In genomic region chr6:111478064-111478476, GRCh38 we compare ENCODE assay signal across 11 cellular contexts. TPM values are rescaled to one million over a fixed set of nuclear protein-coding genes. Genes with fewer than 3 reads are reported as not detected.
A peak's percentile ranks its signal among the peaks of the same experiment; 100 is the strongest.
DNase-seq lines count a peak whose midpoint lies in the region; ATAC-seq, FAIRE-seq and TF ChIP-seq lines count a peak whose summit lies in the region.
"Had no signal": no experiment of that assay in that cellular context is flagged by ENCODE, and none has a peak within 500 bp of the region (broad histone marks: within the 10 kb centered on the region; RNA-seq: fewer than 3 reads in every experiment).

No MANE protein-coding gene starts in this region.

- DNase-seq in A549 (ENCODE audit: low read depth in 1 of 2, low spot score in 1 of 2) (no peak), HFFc6 (peak; percentile 19), SK-N-SH (no peak), foreskin melanocyte (peak; percentile 78), pons (ENCODE audit: low spot score) (no peak)

- H3K9me3 ChIP-seq in A549 (no peaks in the 10 kb centered on the region), SK-N-SH (no peaks in the 10 kb centered on the region; the same call in 1 of the 2 replicates)

- H3K27me3 ChIP-seq in SK-N-SH (ENCODE audit: insufficient read depth) = no peaks in the 10 kb centered on the region

- H3K4me3 Mint-ChIP-seq in HFFc6 = peak overlapping the region; percentile 63
- H3K4me3 Mint-ChIP-seq: stimulated activated effector memory CD8-positive, alpha-beta T cell treated with anti-CD3 and anti-CD28 coated beads, Interleukin-12 subunit alpha, Interleukin-12 subunit beta, amount 100 ng/mL, for 72 hours; T-helper 1 cell treated with Interleukin-12 subunit alpha and Interleukin-12 subunit beta and Interleukin-4 antibody, amounts not matched to agents 30 μg/mL and 1 μg/mL, for 36 hours had no signal

- POLR2A ChIA-PET in A549 (lab: Yijun Ruan, JAX) (interaction anchor here (0.7 to 1.1 kb wide), 2 partner anchors 114 to 219 kb away, joined by 3 to 8 read pairs; a partner anchor contains a TSS), SK-N-SH (lab: Yijun Ruan, JAX) (interaction anchor here (1.5 kb wide), 1 partner anchor 219 kb away, joined by 4 read pairs; a partner anchor contains a TSS)

- H4K20me1 ChIP-seq in SK-N-SH (ENCODE audit: insufficient read depth) = peaks cover 29% of the 10 kb centered on the region

- no peak overlapping the region for H3K9ac ChIP-seq in SK-N-SH

- peaks cover 11% of the 10 kb centered on the region for H3K36me3 Mint-ChIP-seq in HFFc6 (ENCODE audit: low read depth)

- H3K27ac ChIP-seq in A549 = peak overlapping the region; percentile 41 to 42; a peak in 2 of 6 replicates
- peak overlapping the region; percentile 43 to 51; a peak in 3 of 4 replicates for H3K27ac ChIP-seq in SK-N-SH (ENCODE audit: low read depth in 2 of 2, low read length in 1 of 2)
- H3K27ac ChIP-seq: C4-2B had no signal

- no peak for FAIRE-seq in A549 (lab: Jason Lieb, UNC)

- H3K4me3 ChIP-seq in A549 (no peak overlapping the region), SK-N-SH (ENCODE audit: low read depth in 2 of 2, low read length in 1 of 2) (no peak overlapping the region)

- peaks cover 92% of the 10 kb centered on the region for H3K79me2 ChIP-seq in SK-N-SH (ENCODE audit: insufficient read depth)

- H3K4me2 ChIP-seq in A549 = peak overlapping the region; percentile 65
- H3K4me2 ChIP-seq in SK-N-SH = peak overlapping the region; percentile 34; the same call in 1 of the 2 replicates

- peak overlapping the region; percentile 67 for H3K27ac Mint-ChIP-seq in HFFc6
- H3K27ac Mint-ChIP-seq: stimulated activated effector memory CD8-positive, alpha-beta T cell treated with anti-CD3 and anti-CD28 coated beads, Interleukin-12 subunit alpha, Interleukin-12 subunit beta, amount 100 ng/mL, for 72 hours; T-helper 1 cell treated with Interleukin-12 subunit alpha and Interleukin-12 subunit beta and Interleukin-4 antibody, amounts not matched to agents 30 μg/mL and 1 μg/mL, for 36 hours had no signal

- TF ChIP-seq CTCF in A549 (IDR thresholded peaks at IDR 0.05) (no peak), HFFc6 (IDR thresholded peaks at IDR 0.05) (no peak), SK-N-SH (IDR thresholded peaks at IDR 0.05) (no peak)

- 25% methylated on average over 3 of the region's 3 CpGs for WGBS in A549 (ENCODE audit: missing lambda C conversion rate)
- 20% methylated on average over 3 of the region's 3 CpGs for WGBS in SK-N-SH (ENCODE audit: low lambda C conversion rate)

- ATAC-seq in A549 (no peak), GM19467 (IDR thresholded peaks at IDR 0.05; ENCODE audit: unreplicated experiment) (no peak), GM19351 (IDR thresholded peaks at IDR 0.05; ENCODE audit: unreplicated experiment) (no peak), GM21367 (IDR thresholded peaks at IDR 0.05; ENCODE audit: unreplicated experiment) (no peak)

- H2AFZ ChIP-seq in SK-N-SH (ENCODE audit: low read depth) = no peak overlapping the region

- H3K36me3 ChIP-seq in SK-N-SH (replicated peaks in 1 of 2; ENCODE audit: control insufficient read depth in 1 of 2, insufficient read depth in 2 of 2, low read length in 1 of 2) = peaks cover 0 to 6% of the 10 kb centered on the region in 2 experiments

- TF ChIP-seq EP300 in A549 (IDR thresholded peaks at IDR 0.05) = no peak
- TF ChIP-seq EP300 in SK-N-SH (IDR thresholded peaks at IDR 0.05; ENCODE audit: borderline replicate concordance in 1 of 2, low read depth in 1 of 2, low read length in 1 of 2) = peak in 1 of 2 experiments; percentile 44; a peak in 1 of 4 replicates

- no peaks in the 10 kb centered on the region for H3K9me3 Mint-ChIP-seq in HFFc6
- H3K9me3 Mint-ChIP-seq: stimulated activated effector memory CD8-positive, alpha-beta T cell treated with anti-CD3 and anti-CD28 coated beads, Interleukin-12 subunit alpha, Interleukin-12 subunit beta, amount 100 ng/mL, for 72 hours; T-helper 1 cell treated with Interleukin-12 subunit alpha and Interleukin-12 subunit beta and Interleukin-4 antibody, amounts not matched to agents 30 μg/mL and 1 μg/mL, for 36 hours had no signal

- TF ChIP-seq POLR2A in A549 (IDR thresholded peaks at IDR 0.05; ENCODE audit: low read length) = no peak

- H3F3A ChIP-seq in SK-N-SH (replicated peaks; ENCODE audit: insufficient read depth) = peaks cover 16% of the 10 kb centered on the region

- peaks cover 43% of the 10 kb centered on the region for H3K4me1 ChIP-seq in A549
- peaks cover 19 to 29% of the 10 kb centered on the region in 2 experiments; a peak in 3 of 4 replicates for H3K4me1 ChIP-seq in SK-N-SH (ENCODE audit: control insufficient read depth in 1 of 2, insufficient read depth in 2 of 2, low read depth in 1 of 2, low read length in 1 of 2)

- H3K4me1 Mint-ChIP-seq in HFFc6 (ENCODE audit: low read depth) = peaks cover 69% of the 10 kb centered on the region

- H3K9me2 ChIP-seq in SK-N-SH = no peaks in the 10 kb centered on the region

- peaks cover 2% of the 10 kb centered on the region; the same call in 1 of the 2 replicates for H3K27me3 Mint-ChIP-seq in HFFc6 (ENCODE audit: insufficient read depth)

- CTCF ChIA-PET in A549 (lab: Yijun Ruan, JAX) (interaction anchor here (0.6 to 2.4 kb wide), 17 partner anchors 53 to 467 kb away, joined by 3 to 16 read pairs (median 3); a partner anchor contains a TSS), SK-N-SH (lab: Yijun Ruan, JAX) (interaction anchor here (0.8 to 2.3 kb wide), 4 partner anchors 89 to 219 kb away, joined by 3 to 11 read pairs (median 3); a partner anchor contains a TSS)

- TF ChIP-seq RAD21 in A549 (conservative IDR thresholded peaks at IDR 0.05 in 1 of 2, IDR thresholded peaks at IDR 0.05 in 1 of 2) = no peak
- TF ChIP-seq RAD21 in SK-N-SH (IDR thresholded peaks at IDR 0.05; ENCODE audit: low read length) = no peak

TF ChIP-seq in A549, 52 proteins besides CTCF, POLR2A, EP300 and RAD21:
- TF ChIP-seq FOXS1 (CRISPR knock-in tag; IDR thresholded peaks at IDR 0.05) = no peak
- TF ChIP-seq FOSL2 (IDR thresholded peaks at IDR 0.05) = no peak
- peak; percentile 14; the same call in 1 of the 2 replicates for TF ChIP-seq FOSL2 (CRISPR knock-in tag; IDR thresholded peaks at IDR 0.05)

TF ChIP-seq in SK-N-SH, 30 proteins besides CTCF, POLR2A, EP300 and RAD21 (continues in another document):
- no peak for TF ChIP-seq TAF1 (IDR thresholded peaks at IDR 0.05; ENCODE audit: borderline replicate concordance, low read depth, low read length)
- no peak for TF ChIP-seq USF1 (IDR thresholded peaks at IDR 0.05; ENCODE audit: borderline replicate concordance, low read depth)
- TF ChIP-seq MEF2A (IDR thresholded peaks at IDR 0.05; ENCODE audit: borderline replicate concordance, low read depth) = no peak
- TF ChIP-seq YY1 (IDR thresholded peaks at IDR 0.05; ENCODE audit: low read depth) = 0 out of 2 replicates have a peak, but pooled peaks have one; percentile 27
- no peak for TF ChIP-seq MXI1 (IDR thresholded peaks at IDR 0.05; ENCODE audit: low read depth, low read length)
- no peak for TF ChIP-seq ELF1 (IDR thresholded peaks at IDR 0.05)
- no peak for TF ChIP-seq GATA2 (CRISPR knock-in tag; IDR thresholded peaks at IDR 0.05)
- TF ChIP-seq ZBTB33 (IDR thresholded peaks at IDR 0.05; ENCODE audit: borderline replicate concordance, low read depth) = no peak
- no peak for TF ChIP-seq RFX5 (IDR thresholded peaks at IDR 0.05; ENCODE audit: low read length)
- TF ChIP-seq TCF12 (IDR thresholded peaks at IDR 0.05) = peak; percentile 22; the same call in 1 of the 2 replicates
- no peak for TF ChIP-seq POLR2AphosphoS5 (IDR thresholded peaks at IDR 0.05; ENCODE audit: low read depth, low read length)
- 0 out of 2 replicates have a peak, but pooled peaks have one; percentile 12 for TF ChIP-seq TEAD4 (IDR thresholded peaks at IDR 0.05; ENCODE audit: borderline replicate concordance, insufficient read depth)
- TF ChIP-seq EZH2phosphoT487 (IDR thresholded peaks at IDR 0.05; ENCODE audit: borderline replicate concordance, low read depth) = no peak

RNA-seq across cellular contexts. Expression of gene REV3L, which starts 4.9 kb away (rescaled TPM):
- polyA plus RNA-seq in A549 (2011; rRNA removed) (10.8 and 12.4 TPM in 2 replicates), A549 (2017; fragmentation: RNase III; extraction: RNeasy Plus Mini Kit Qiagen cat#74134 plus additional on column Dnase treatment) (4.1 to 4.7 TPM (median 4.5 TPM) in 3 replicates), SK-N-SH (2012; rRNA removed) (7.3 and 8.6 TPM in 2 replicates)
- 2.2 and 2.7 TPM in 2 replicates for polyA plus RNA-seq in A549 (2012; cell fraction: cytosol; rRNA removed)
- 2.2 and 4.2 TPM in 2 replicates for polyA plus RNA-seq in A549 (2012; cell fraction: nucleus; rRNA removed)
- polyA minus RNA-seq in A549 (2011; rRNA and poly(A)+ RNA removed) = 10.0 and 10.7 TPM in 2 replicates
- 10 to 100 TPM; 22.4 to 36.3 (median 31.2) TPM for total RNA-seq in HFFc6 (2021; fragmentation: NEBNext Ultra II Directional; extraction: Animal tissue kit (Norgen Biotek cat#: 25700))
- 8.9 and 9.8 TPM in 2 replicates for polyA plus RNA-seq in SK-N-SH (2012; cell fraction: cytosol; rRNA removed)
- 7.5 and 16.7 TPM in 2 replicates for polyA plus RNA-seq in SK-N-SH (2012; cell fraction: nucleus; rRNA removed)

Comparison
In these comparisons a context has a peak if more than half of its experiments do, and no peak if none do; other contexts are left out.
1. DNase-seq: peak in HFFc6 (single experiment) and foreskin melanocyte (single experiment); none in A549 (0 of 2), SK-N-SH (single experiment) and pons (single experiment).
2. Of the 12 proteins assayed by ChIP-seq in both A549 and SK-N-SH: peak only in A549: none; only in SK-N-SH: PBX3; in both: none; in neither: 9; mixed calls (peak in some experiments, not most) for 2.